8 cellular contexts compared by ENCODE assay signal in the genomic region with DNA sequence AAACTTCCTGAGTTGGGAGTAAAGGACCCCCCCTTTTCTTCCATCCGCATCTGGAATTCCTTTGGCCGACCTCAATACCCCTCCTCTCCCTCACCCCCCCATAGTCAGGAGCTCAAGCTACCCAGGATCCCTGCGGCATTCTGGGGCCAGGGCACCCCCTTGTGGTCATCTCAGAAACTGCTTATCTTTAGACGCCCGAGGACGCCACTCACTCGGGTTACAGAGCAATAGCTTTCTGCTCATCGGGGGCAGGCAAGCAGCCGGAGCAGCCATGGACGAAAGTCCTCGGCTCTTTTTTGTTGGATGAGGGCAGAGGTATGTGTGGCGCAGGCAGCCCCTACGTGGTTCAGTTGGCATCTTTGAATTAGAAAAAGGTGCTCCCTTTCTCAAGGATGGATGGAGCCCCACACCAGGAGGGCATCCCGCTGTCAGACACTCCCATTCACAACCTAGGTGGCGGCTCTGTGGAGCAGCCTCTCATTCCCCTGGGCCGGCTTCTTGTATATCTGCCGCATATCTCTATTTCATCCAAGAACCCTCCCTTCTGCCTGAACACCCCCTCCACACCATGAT. TPM values are rescaled to one million over a fixed set of nuclear protein-coding genes. Genes with fewer than 3 reads are reported as not detected.
A peak's percentile ranks its signal among the peaks of the same experiment; 100 is the strongest.
DNase-seq lines count a peak whose midpoint lies in the region; ATAC-seq and TF ChIP-seq lines count a peak whose summit lies in the region.

No MANE protein-coding gene starts in this region.

- H3K9me3 ChIP-seq in adrenal gland (replicated peaks in 1 of 3) (no peaks in the 10 kb centered on the region), left ventricle myocardium inferior (replicated peaks) (no peaks in the 10 kb centered on the region), prostate gland (no peaks in the 10 kb centered on the region)

- TF ChIP-seq RAD21 in Ishikawa (IDR thresholded peaks at IDR 0.05; ENCODE audit: low read depth) = peak; percentile 68

- H3K4me1 ChIP-seq in adrenal gland (replicated peaks in 1 of 2) (peaks cover 23 to 50% of the 10 kb centered on the region in 2 donors), left ventricle myocardium inferior (peaks cover 82% of the 10 kb centered on the region), prostate gland (replicated peaks) (peaks cover 20% of the 10 kb centered on the region)

- H3K27me3 ChIP-seq in adrenal gland (no peaks in the 10 kb centered on the region), left ventricle myocardium inferior (ENCODE audit: low read depth) (no peaks in the 10 kb centered on the region), prostate gland (replicated peaks; ENCODE audit: insufficient read depth) (no peaks in the 10 kb centered on the region)

- 12 to 37% (median 15%) methylated on average over 6 to 17 of the region's 17 CpGs for WGBS in adrenal gland, 4 donors
- 19% methylated on average over 17 of the region's 17 CpGs for WGBS in prostate gland

- peak; percentile 61 to 76 (median 70) for TF ChIP-seq CTCF in adrenal gland (IDR thresholded peaks at IDR 0.05)
- peak; percentile 82 for TF ChIP-seq CTCF in left ventricle myocardium inferior (IDR thresholded peaks at IDR 0.05; ENCODE audit: borderline replicate concordance)
- peak; percentile 70 to 79 (median 72) for TF ChIP-seq CTCF in prostate gland (IDR thresholded peaks at IDR 0.05)

- TF ChIP-seq POLR2A in adrenal gland (IDR thresholded peaks at IDR 0.05) = no peak
- TF ChIP-seq POLR2A in prostate gland (IDR thresholded peaks at IDR 0.05) = no peak

- H3K4me3 ChIP-seq in adrenal gland = no peak overlapping the region
- H3K4me3 ChIP-seq in left ventricle myocardium inferior = peak overlapping the region; percentile 77
- no peak overlapping the region for H3K4me3 ChIP-seq in prostate gland

- peak overlapping the region in 1 of 5 donors; percentile 23 for H3K27ac ChIP-seq in adrenal gland
- H3K27ac ChIP-seq in left ventricle myocardium inferior (replicated peaks) = peak overlapping the region; percentile 95
- H3K27ac ChIP-seq in prostate gland = peak overlapping the region in 1 of 2 donors; percentile 18

- DNase-seq in ELF-1 (ENCODE audit: low read depth, low spot score) (peak; percentile 93), SKM-1 (lab: John Stamatoyannopoulos, UW; ENCODE audit: unreplicated experiment) (peak; percentile 20), adrenal gland (peak in 6 of 7 donors; percentile 60 to 85 (median 77)), left ventricle myocardium inferior (peak; percentile 65), prostate gland (ENCODE audit: low spot score) (peak; percentile 50)

- H3K36me3 ChIP-seq in adrenal gland (replicated peaks in 1 of 2) (peaks cover 0 to 11% of the 10 kb centered on the region in 2 donors), left ventricle myocardium inferior (peaks cover 5% of the 10 kb centered on the region), prostate gland (no peaks in the 10 kb centered on the region)

- intact Hi-C loops in adrenal gland (cut with DNase I) = loop anchor here in 1 of 2 donors (10.0 kb wide), 2 partner anchors 64 to 134 kb away; a partner anchor contains a TSS
- intact Hi-C loops in left ventricle myocardium inferior (cut with micrococcal nuclease) = no loop called here
- intact Hi-C loops in prostate gland (cut with DNase I) = loop anchor here (2.0 kb wide), 1 partner anchor 132 kb away; a partner anchor contains a TSS

- ATAC-seq in HG02678 (IDR thresholded peaks at IDR 0.05; ENCODE audit: unreplicated experiment) = no peak
- ATAC-seq in HG02970 (IDR thresholded peaks at IDR 0.05; ENCODE audit: low FRiP score, unreplicated experiment) = no peak

- no peak for TF ChIP-seq EP300 in Ishikawa (IDR thresholded peaks at IDR 0.05; ENCODE audit: borderline replicate concordance)

TF ChIP-seq in Ishikawa, 13 proteins besides CTCF, POLR2A, EP300 and RAD21:
- no peak for TF ChIP-seq EGR1 (IDR thresholded peaks at IDR 0.05)
- TF ChIP-seq, protein P1, sequence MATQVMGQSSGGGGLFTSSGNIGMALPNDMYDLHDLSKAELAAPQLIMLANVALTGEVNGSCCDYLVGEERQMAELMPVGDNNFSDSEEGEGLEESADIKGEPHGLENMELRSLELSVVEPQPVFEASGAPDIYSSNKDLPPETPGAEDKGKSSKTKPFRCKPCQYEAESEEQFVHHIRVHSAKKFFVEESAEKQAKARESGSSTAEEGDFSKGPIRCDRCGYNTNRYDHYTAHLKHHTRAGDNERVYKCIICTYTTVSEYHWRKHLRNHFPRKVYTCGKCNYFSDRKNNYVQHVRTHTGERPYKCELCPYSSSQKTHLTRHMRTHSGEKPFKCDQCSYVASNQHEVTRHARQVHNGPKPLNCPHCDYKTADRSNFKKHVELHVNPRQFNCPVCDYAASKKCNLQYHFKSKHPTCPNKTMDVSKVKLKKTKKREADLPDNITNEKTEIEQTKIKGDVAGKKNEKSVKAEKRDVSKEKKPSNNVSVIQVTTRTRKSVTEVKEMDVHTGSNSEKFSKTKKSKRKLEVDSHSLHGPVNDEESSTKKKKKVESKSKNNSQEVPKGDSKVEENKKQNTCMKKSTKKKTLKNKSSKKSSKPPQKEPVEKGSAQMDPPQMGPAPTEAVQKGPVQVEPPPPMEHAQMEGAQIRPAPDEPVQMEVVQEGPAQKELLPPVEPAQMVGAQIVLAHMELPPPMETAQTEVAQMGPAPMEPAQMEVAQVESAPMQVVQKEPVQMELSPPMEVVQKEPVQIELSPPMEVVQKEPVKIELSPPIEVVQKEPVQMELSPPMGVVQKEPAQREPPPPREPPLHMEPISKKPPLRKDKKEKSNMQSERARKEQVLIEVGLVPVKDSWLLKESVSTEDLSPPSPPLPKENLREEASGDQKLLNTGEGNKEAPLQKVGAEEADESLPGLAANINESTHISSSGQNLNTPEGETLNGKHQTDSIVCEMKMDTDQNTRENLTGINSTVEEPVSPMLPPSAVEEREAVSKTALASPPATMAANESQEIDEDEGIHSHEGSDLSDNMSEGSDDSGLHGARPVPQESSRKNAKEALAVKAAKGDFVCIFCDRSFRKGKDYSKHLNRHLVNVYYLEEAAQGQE (IDR thresholded peaks at IDR 0.05; ENCODE audit: low read depth) = no peak
- peak; percentile 41; the same call in 1 of the 2 replicates for TF ChIP-seq TEAD4 (IDR thresholded peaks at IDR 0.05)
- TF ChIP-seq TAF1 (IDR thresholded peaks at IDR 0.05; ENCODE audit: low read depth) = no peak
- no peak for TF ChIP-seq CEBPB (IDR thresholded peaks at IDR 0.05)
TF ChIP-seq in Ishikawa: peak in this region for 1.

RNA-seq across cellular contexts. Expression of a gene that starts 2.3 kb away (rescaled TPM):
- total RNA-seq in adrenal gland = 10 to 100 TPM; 10.3 to 46.9 (median 23.0) TPM
- 10 to 100 TPM in 2 of 3 donors, 1 to 10 TPM in 1; 1.8 to 25.9 (median 20.3) TPM for polyA plus RNA-seq in adrenal gland
- total RNA-seq in left ventricle myocardium inferior = 14.4 TPM
- total RNA-seq in prostate gland = 10 to 100 TPM; 15.3 to 20.2 TPM

RNA-seq across cellular contexts. Expression of a gene that starts 4.1 kb away (rescaled TPM):
- total RNA-seq in adrenal gland (10 to 100 TPM in 7 of 8 donors, 1 to 10 TPM in 1; 8.9 to 28.0 (median 20.6) TPM), left ventricle myocardium inferior (14.0 TPM), prostate gland (10 to 100 TPM; 17.6 to 34.2 TPM)
- polyA plus RNA-seq in adrenal gland = 10 to 100 TPM in 2 of 3 donors, 1 to 10 TPM in 1; 9.6 to 13.0 (median 10.7) TPM

RNA-seq across cellular contexts. Expression of a gene that starts 8.1 kb away (rescaled TPM):
- under 1 TPM in 1 of 8 donors, not detected in 7; under 0.01 TPM for total RNA-seq in adrenal gland
- not detected for polyA plus RNA-seq in adrenal gland
- total RNA-seq in left ventricle myocardium inferior = not detected
- not detected for total RNA-seq in prostate gland

RNA-seq across cellular contexts. Expression of a gene that starts 21.5 kb away (rescaled TPM):
- total RNA-seq in adrenal gland (100 to 1,000 TPM in 1 of 8 donors, 10 to 100 TPM in 7; 15.3 to 143 (median 45.8) TPM), left ventricle myocardium inferior (59.2 TPM), prostate gland (100 to 1,000 TPM; 156 to 292 TPM)
- 10 to 100 TPM; 17.2 to 48.5 (median 30.5) TPM for polyA plus RNA-seq in adrenal gland

RNA-seq across cellular contexts. Expression of a gene that starts 43.1 kb away (rescaled TPM):
- total RNA-seq in adrenal gland = 10 to 100 TPM in 4 of 8 donors, 1 to 10 TPM in 4; 3.9 to 28.7 (median 13.0) TPM
- 10 to 100 TPM in 1 of 3 donors, 1 to 10 TPM in 2; 4.6 to 11.8 (median 9.1) TPM for polyA plus RNA-seq in adrenal gland
- total RNA-seq in left ventricle myocardium inferior = 135 TPM
- 10 to 100 TPM in 1 of 2 donors, 1 to 10 TPM in 1; 2.3 to 10.8 TPM for total RNA-seq in prostate gland

Comparison
In these comparisons a context has a peak if more than half of its experiments do, and no peak if none do; other contexts are left out.
1. DNase-seq: peak in every context shown above with its lines; median percentile 93 in ELF-1; 77 in adrenal gland; 65 in left ventricle myocardium inferior; 50 in prostate gland; 20 in SKM-1.